In the genomic region with DNA sequence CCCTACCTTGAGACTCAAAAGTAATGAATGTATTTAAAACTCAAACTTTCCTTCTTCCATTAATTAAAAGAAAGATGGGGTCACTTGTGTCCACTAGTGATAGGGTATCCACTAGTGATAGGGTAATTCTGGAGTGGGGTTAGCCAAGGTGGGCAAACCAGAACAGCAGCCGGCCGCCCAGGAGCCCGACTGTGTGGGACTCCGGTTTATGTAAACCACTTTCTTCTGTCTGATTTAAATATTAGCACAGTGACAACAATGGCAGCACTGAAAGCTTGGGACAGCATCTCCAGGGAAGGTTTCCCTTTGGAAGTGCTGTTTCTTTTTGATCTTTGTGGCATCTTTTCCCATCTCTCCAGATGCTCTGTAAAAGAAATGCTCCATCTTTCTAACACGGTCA, we compare ENCODE assay signal across 1 cellular context.
TF ChIP-seq lines count a peak whose summit lies in the region.

No MANE protein-coding gene starts in this region.

TF ChIP-seq in HEK293, 187 proteins besides CTCF, POLR2A, EP300 and RAD21 (continued from another document):
- TF ChIP-seq, protein P1, sequence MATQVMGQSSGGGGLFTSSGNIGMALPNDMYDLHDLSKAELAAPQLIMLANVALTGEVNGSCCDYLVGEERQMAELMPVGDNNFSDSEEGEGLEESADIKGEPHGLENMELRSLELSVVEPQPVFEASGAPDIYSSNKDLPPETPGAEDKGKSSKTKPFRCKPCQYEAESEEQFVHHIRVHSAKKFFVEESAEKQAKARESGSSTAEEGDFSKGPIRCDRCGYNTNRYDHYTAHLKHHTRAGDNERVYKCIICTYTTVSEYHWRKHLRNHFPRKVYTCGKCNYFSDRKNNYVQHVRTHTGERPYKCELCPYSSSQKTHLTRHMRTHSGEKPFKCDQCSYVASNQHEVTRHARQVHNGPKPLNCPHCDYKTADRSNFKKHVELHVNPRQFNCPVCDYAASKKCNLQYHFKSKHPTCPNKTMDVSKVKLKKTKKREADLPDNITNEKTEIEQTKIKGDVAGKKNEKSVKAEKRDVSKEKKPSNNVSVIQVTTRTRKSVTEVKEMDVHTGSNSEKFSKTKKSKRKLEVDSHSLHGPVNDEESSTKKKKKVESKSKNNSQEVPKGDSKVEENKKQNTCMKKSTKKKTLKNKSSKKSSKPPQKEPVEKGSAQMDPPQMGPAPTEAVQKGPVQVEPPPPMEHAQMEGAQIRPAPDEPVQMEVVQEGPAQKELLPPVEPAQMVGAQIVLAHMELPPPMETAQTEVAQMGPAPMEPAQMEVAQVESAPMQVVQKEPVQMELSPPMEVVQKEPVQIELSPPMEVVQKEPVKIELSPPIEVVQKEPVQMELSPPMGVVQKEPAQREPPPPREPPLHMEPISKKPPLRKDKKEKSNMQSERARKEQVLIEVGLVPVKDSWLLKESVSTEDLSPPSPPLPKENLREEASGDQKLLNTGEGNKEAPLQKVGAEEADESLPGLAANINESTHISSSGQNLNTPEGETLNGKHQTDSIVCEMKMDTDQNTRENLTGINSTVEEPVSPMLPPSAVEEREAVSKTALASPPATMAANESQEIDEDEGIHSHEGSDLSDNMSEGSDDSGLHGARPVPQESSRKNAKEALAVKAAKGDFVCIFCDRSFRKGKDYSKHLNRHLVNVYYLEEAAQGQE (tag by site-specific recombination; IDR thresholded peaks at IDR 0.05) = no peak
